11 cellular contexts compared by ENCODE assay signal in the genomic region with DNA sequence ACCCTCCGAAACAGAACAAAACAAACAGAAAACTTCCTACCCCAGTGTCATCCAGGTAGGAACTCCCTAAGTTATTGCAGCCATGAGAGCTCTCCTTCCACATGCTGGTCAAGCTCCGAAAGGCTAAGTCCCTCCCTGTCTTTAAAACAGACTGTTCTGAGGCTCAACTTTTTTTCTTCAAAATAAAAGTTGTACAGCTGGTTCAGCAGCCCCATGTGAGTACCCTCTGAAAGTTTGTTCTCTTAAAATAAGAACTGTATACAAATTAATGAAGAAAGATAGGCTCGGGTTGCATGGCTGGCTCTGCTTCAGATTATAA. TPM values are rescaled to one million over a fixed set of nuclear protein-coding genes. Genes with fewer than 3 reads are reported as not detected.
DNase-seq lines count a peak whose midpoint lies in the region; ATAC-seq and TF ChIP-seq lines count a peak whose summit lies in the region.
"Had no signal": no experiment of that assay in that cellular context is flagged by ENCODE, and none has a peak within 500 bp of the region (broad histone marks: within the 10 kb centered on the region; RNA-seq: fewer than 3 reads in every experiment).

TSS of gene PDE1A (minus strand) at position 122 of the 319 bp plus-strand sequence.

- H3K9ac ChIP-seq in endocrine pancreas (ENCODE audit: control insufficient read depth, insufficient read depth, low read length): no peak within 1 kb of the TSS
- peak within 1 kb of the TSS; percentile 52 to 63 for H3K9ac ChIP-seq in stomach smooth muscle (ENCODE audit: low read length in 2 of 2)

- H3K36me3 ChIP-seq in endocrine pancreas (ENCODE audit: control insufficient read depth, insufficient read depth, low read length) (no peaks in the 10 kb centered on the region), mesodermal cell (ENCODE audit: control insufficient read depth, insufficient read depth, low read length) (no peaks in the 10 kb centered on the region), stomach smooth muscle (ENCODE audit: control insufficient read depth in 2 of 2, insufficient read depth in 2 of 2, low read length in 2 of 2) (no peaks in the 10 kb centered on the region)
- H3K36me3 ChIP-seq: neutrophil had no signal

- H3K9me3 Mint-ChIP-seq in HFFc6: peaks cover 3% of the 10 kb centered on the region; the same call in 1 of the 2 replicates

- no peak for DNase-seq in HFFc6
- DNase-seq in NCI-H345 treated with DMSO at 0.1 percent for 48 hours (lab: John Stamatoyannopoulos, UW; ENCODE audit: unreplicated experiment): no peak
- DNase-seq in SIG-M5 treated with dmso at 0.1 percent for 504 hours (lab: John Stamatoyannopoulos, UW; ENCODE audit: unreplicated experiment): no peak
- DNase-seq: T-helper 9 cell had no signal

- H3K27me3 Mint-ChIP-seq in HFFc6 (ENCODE audit: insufficient read depth): no peaks in the 10 kb centered on the region; the same call in 1 of the 2 replicates

- TF ChIP-seq CTCF in HFFc6 (IDR thresholded peaks at IDR 0.05): no peak

- ATAC-seq in GM21447 (IDR thresholded peaks at IDR 0.05; ENCODE audit: unreplicated experiment) (no peak), GM18498 (IDR thresholded peaks at IDR 0.05; ENCODE audit: unreplicated experiment) (no peak)
- ATAC-seq: GM12878 had no signal

- peaks cover 55% of the 10 kb centered on the region for H3K4me1 Mint-ChIP-seq in HFFc6 (ENCODE audit: low read depth)

- peak within 1 kb of the TSS; percentile 74 for H3K27ac Mint-ChIP-seq in HFFc6

- WGBS in mesodermal cell (ENCODE audit: insufficient coverage in 2 of 2), 2 experiments: 93 to 100% methylated on average over 1 to 2 of the region's 3 CpGs

- H3K36me3 Mint-ChIP-seq in HFFc6 (ENCODE audit: low read depth): peaks cover 4% of the 10 kb centered on the region; the same call in 1 of the 2 replicates

- H3K27ac ChIP-seq in mesodermal cell (ENCODE audit: low read depth, low read length, severe bottlenecking): peak within 1 kb of the TSS; percentile 23
- peak within 1 kb of the TSS; percentile 42 for H3K27ac ChIP-seq in stomach smooth muscle (ENCODE audit: low read length)
- H3K27ac ChIP-seq: neutrophil had no signal

- H3K4me3 Mint-ChIP-seq in HFFc6: peak within 1 kb of the TSS; percentile 88

- H3K4me3 ChIP-seq in endocrine pancreas (ENCODE audit: control insufficient read depth, insufficient read depth, low read length) (peak within 1 kb of the TSS; percentile 29), mesodermal cell (ENCODE audit: extremely low read depth, insufficient read depth, low read length, poor library complexity, severe bottlenecking) (no peak within 1 kb of the TSS), stomach smooth muscle (ENCODE audit: low read length in 2 of 2) (peak within 1 kb of the TSS; percentile 48 to 76)
- H3K4me3 ChIP-seq: GM12878 had no signal

- no peaks in the 10 kb centered on the region for H3K4me1 ChIP-seq in endocrine pancreas (ENCODE audit: control insufficient read depth, insufficient read depth, low read length)
- H3K4me1 ChIP-seq in mesodermal cell (ENCODE audit: control insufficient read depth, insufficient read depth, low read length, poor library complexity, severe bottlenecking): peaks cover 4% of the 10 kb centered on the region
- H3K4me1 ChIP-seq in stomach smooth muscle (ENCODE audit: control insufficient read depth, insufficient read depth, low read length): no peaks in the 10 kb centered on the region

- H3K27me3 ChIP-seq in endocrine pancreas (ENCODE audit: control insufficient read depth, insufficient read depth, low read length): no peaks in the 10 kb centered on the region
- H3K27me3 ChIP-seq in stomach smooth muscle (ENCODE audit: control insufficient read depth in 1 of 2, insufficient read depth in 2 of 2, low read length in 2 of 2): no peaks in the 10 kb centered on the region
- H3K27me3 ChIP-seq: neutrophil had no signal

- no peaks in the 10 kb centered on the region for H3K9me3 ChIP-seq in endocrine pancreas (ENCODE audit: control insufficient read depth, low read length)
- H3K9me3 ChIP-seq in mesodermal cell (ENCODE audit: control insufficient read depth, low read length): no peaks in the 10 kb centered on the region
- H3K9me3 ChIP-seq in stomach smooth muscle (ENCODE audit: control insufficient read depth in 2 of 2, low read length in 2 of 2): no peaks in the 10 kb centered on the region
- H3K9me3 ChIP-seq: neutrophil had no signal

RNA-seq across cellular contexts. Expression of gene PDE1A, which starts in this region (rescaled TPM):
- total RNA-seq in HFFc6 (2021; fragmentation: NEBNext Ultra II Directional; extraction: Animal tissue kit (Norgen Biotek cat#: 25700)): 1 to 10 TPM; 2.7 to 8.0 (median 3.9) TPM
- polyA plus RNA-seq in mesodermal cell (2013, experiment 1 of 2): 2.3 TPM
- 2.0 TPM for polyA plus RNA-seq in mesodermal cell (2013, experiment 2 of 2)
- total RNA-seq: GM12878 had no signal
